In genomic region chr1:243628476-243628907, GRCh38 we compare ENCODE assay signal across 11 cellular contexts.
"Had no signal": no experiment of that assay in that cellular context is flagged by ENCODE, and none has a peak within 500 bp of the region (broad histone marks: within the 10 kb centered on the region; RNA-seq: fewer than 3 reads in every experiment).

No MANE protein-coding gene starts in this region.

- H3K27ac ChIP-seq: heart left ventricle, left lung, stomach had no signal

- H3K27me3 ChIP-seq: heart left ventricle, left lung, stomach had no signal

- H3K4me3 ChIP-seq: heart left ventricle, left lung, stomach had no signal

- H3K4me1 ChIP-seq: heart left ventricle, left lung, stomach had no signal

- DNase-seq: activated effector memory CD4-positive, alpha-beta T cell treated with anti-CD3 and anti-CD28 coated beads, Interleukin-2, amount 50 U/mL, for 16 hours; activated T-cell treated with anti-CD3 and anti-CD28 coated beads, Interleukin-2, amount 50 U/mL, for 1 hour; dermis blood vessel endothelial cell; erythroblast; heart left ventricle; islet precursor cell; left lung; nephron progenitor cell; stimulated activated CD4-positive, alpha-beta T cell treated with anti-CD3 and anti-CD28 coated beads, Interleukin-15, amount 100 ng/mL, for 24 hours; stimulated activated CD4-positive, alpha-beta T cell treated with anti-CD3 and anti-CD28 coated beads, Interleukin-4, amount 100 ng/mL, for 24 hours; stomach had no signal
